Comparison of ENCODE assay signal across 9 cellular contexts in genomic region chr11:68008381-68009337, GRCh38. TPM values are rescaled to one million over a fixed set of nuclear protein-coding genes. Genes with fewer than 3 reads are reported as not detected.
DNase-seq lines count a peak whose midpoint lies in the region; ATAC-seq and TF ChIP-seq lines count a peak whose summit lies in the region.
"Had no signal": no experiment of that assay in that cellular context is flagged by ENCODE, and none has a peak within 500 bp of the region (broad histone marks: within the 10 kb centered on the region; RNA-seq: fewer than 3 reads in every experiment).

No MANE protein-coding gene starts in this region.

- intact Hi-C loops in sciatic nerve (cut with DNase I): no loop called here

- peaks cover 58 to 69% of the 10 kb centered on the region in 2 donors for H3K4me1 ChIP-seq in duodenal mucosa (ENCODE audit: control insufficient read depth in 1 of 2, insufficient read depth in 2 of 2, low read length in 2 of 2)

- H3K4me3 ChIP-seq in GM06990 (replicated peaks; ENCODE audit: low read depth, low read length) (no peak overlapping the region), duodenal mucosa (ENCODE audit: low read depth in 1 of 2, low read length in 2 of 2) (peak overlapping the region; percentile 51 to 57)

- peak; percentile 49 for DNase-seq in GM06990 (ENCODE audit: extremely low read depth, insufficient read length)
- peak; percentile 46 for DNase-seq in NCI-H345 treated with DMSO at 0.1 percent for 48 hours (lab: John Stamatoyannopoulos, UW; ENCODE audit: unreplicated experiment)
- peak; percentile 70 for DNase-seq in sciatic nerve (ENCODE audit: low spot score)
- DNase-seq in DMS79 treated with DMSO at 0.1 percent for 48 hours (lab: John Stamatoyannopoulos, UW): no peak
- DNase-seq in activated CD4-positive, CD25-positive, alpha-beta regulatory T cell treated with anti-CD3 and anti-CD28 coated beads, Interleukin-2, amount 50 U/mL, for 72 hours: no peak
- DNase-seq: WERI-Rb-1 had no signal

- no peak for TF ChIP-seq CTCF in GM06990 (IDR thresholded peaks at IDR 0.05; ENCODE audit: insufficient read depth, low read length, poor library complexity, severe bottlenecking)

- H3K27ac ChIP-seq in duodenal mucosa (ENCODE audit: low read depth, low read length): peak overlapping the region; percentile 78
- H3K27ac ChIP-seq: WERI-Rb-1 had no signal

- no peaks in the 10 kb centered on the region for H3K9me3 ChIP-seq in duodenal mucosa (ENCODE audit: control insufficient read depth in 1 of 2, low read length in 2 of 2)

- ATAC-seq in sciatic nerve (no peak), HG03442 (IDR thresholded peaks at IDR 0.05; ENCODE audit: unreplicated experiment) (no peak), HG02970 (IDR thresholded peaks at IDR 0.05; ENCODE audit: low FRiP score, unreplicated experiment) (no peak)

- H3K9ac ChIP-seq in duodenal mucosa (ENCODE audit: low read depth in 1 of 2, low read length in 2 of 2): peak overlapping the region; percentile 52 to 54

- no peaks in the 10 kb centered on the region for H3K27me3 ChIP-seq in GM06990 (replicated peaks; ENCODE audit: control insufficient read depth, insufficient read depth, low read length)
- H3K27me3 ChIP-seq in duodenal mucosa (ENCODE audit: control insufficient read depth in 1 of 2, insufficient read depth in 2 of 2, low read length in 2 of 2): no peaks in the 10 kb centered on the region

- H3K36me3 ChIP-seq in GM06990 (ENCODE audit: control insufficient read depth, insufficient read depth, low read length): no peaks in the 10 kb centered on the region
- no peaks in the 10 kb centered on the region for H3K36me3 ChIP-seq in duodenal mucosa (ENCODE audit: control insufficient read depth in 1 of 2, insufficient read depth in 2 of 2, low read length in 2 of 2)
- H3K36me3 ChIP-seq: WERI-Rb-1 had no signal

RNA-seq across cellular contexts. Expression of gene ALDH3B1, which starts 1.5 kb away (rescaled TPM):
- total RNA-seq in sciatic nerve: 46.7 TPM

RNA-seq across cellular contexts. Expression of gene UNC93B1, which starts 4.8 kb away (rescaled TPM):
- total RNA-seq in sciatic nerve: 37.0 TPM

RNA-seq across cellular contexts. Expression of gene NDUFS8, which starts 21.8 kb away (rescaled TPM):
- 63.9 TPM for total RNA-seq in sciatic nerve

RNA-seq across cellular contexts. Expression of gene TCIRG1, which starts 30.2 kb away (rescaled TPM):
- 128 TPM for total RNA-seq in sciatic nerve

Comparison
In these comparisons a context has a peak if more than half of its experiments do, and no peak if none do; other contexts are left out.
1. DNase-seq: peak in GM06990 (single experiment), NCI-H345 treated with DMSO at 0.1 percent for 48 hours (single experiment) and sciatic nerve (single experiment); none in DMS79 treated with DMSO at 0.1 percent for 48 hours (single experiment) and activated CD4-positive, CD25-positive, alpha-beta regulatory T cell treated with anti-CD3 and anti-CD28 coated beads, Interleukin-2, amount 50 U/mL, for 72 hours (single experiment).